1 cellular context compared by ENCODE assay signal in the genomic region with DNA sequence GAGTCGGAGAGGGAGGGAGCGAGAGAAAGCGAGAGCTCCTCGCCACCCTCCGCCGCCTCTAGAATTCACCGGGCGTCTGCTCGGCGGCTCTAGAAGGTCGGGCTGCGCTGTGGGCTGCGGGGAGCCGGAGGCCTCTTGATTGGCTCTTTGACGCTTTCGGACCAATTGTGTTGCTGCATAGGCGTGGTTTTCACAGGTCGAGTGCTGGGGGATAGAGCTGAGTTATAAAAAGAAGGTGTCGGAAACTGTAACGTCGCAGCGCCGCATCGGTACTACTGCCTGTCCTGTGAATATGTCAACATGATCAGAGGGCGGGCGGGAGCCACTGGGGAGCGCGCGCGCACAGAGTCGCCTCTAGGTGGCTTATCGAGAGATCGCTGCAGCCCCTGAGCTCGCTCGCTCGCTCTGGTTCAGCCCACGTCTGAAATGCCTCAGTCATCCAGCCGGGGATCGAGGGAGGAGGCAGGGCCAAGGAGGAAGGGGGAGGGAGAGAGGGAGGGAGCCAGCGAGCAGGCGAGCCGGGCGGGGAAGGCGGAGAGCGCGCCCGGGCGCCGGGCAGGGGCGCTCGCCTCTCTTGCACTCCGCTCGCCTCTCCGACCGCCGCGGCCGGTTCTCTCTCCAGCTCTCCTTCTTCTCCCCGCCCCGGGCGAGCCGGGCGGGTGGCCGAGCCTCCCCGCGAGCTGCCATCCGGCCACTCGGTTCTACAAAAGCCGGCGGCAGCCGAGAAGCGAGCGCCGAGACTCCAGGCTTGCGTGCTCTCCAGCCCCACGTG.
TF ChIP-seq lines count a peak whose summit lies in the region.

A gene (minus strand): TSS at position 78 of the 772 bp plus-strand sequence. CDS start 975 bp downstream, outside the sequence.

TF ChIP-seq in K562, 482 proteins besides CTCF, POLR2A, EP300 and RAD21 (continued from another document and continues in another):
- TF ChIP-seq JUND (IDR thresholded peaks at IDR 0.05; ENCODE audit: borderline replicate concordance, low read depth, low read length) (0 out of 2 replicates have a peak, but pooled peaks have one; percentile 5), JUND (tag; IDR thresholded peaks at IDR 0.05; ENCODE audit: borderline replicate concordance, low read depth, low read length) (no peak; the same call in 2 of the 3 replicates), FOXK2 (conservative IDR thresholded peaks at IDR 0.05 in 1 of 2, IDR thresholded peaks at IDR 0.05 in 1 of 2; ENCODE audit: low read depth in 2 of 2) (peak; percentile 85 to 90), TBP (optimal IDR thresholded peaks at IDR 0.05; ENCODE audit: low read depth, low read length) (peak; percentile 41), CTBP1 (IDR thresholded peaks at IDR 0.05; ENCODE audit: borderline replicate concordance) (peak; percentile 35; the same call in 1 of the 2 replicates), ZNF274 (IDR thresholded peaks at IDR 0.05; ENCODE audit: borderline replicate concordance, low read depth, low read length) (no peak), MAZ (CRISPR knock-in tag; conservative IDR thresholded peaks at IDR 0.05 in 1 of 2, IDR thresholded peaks at IDR 0.05 in 1 of 2) (peak; percentile 72 to 93), ATF1 (CRISPR knock-in tag; IDR thresholded peaks at IDR 0.05) (no peak), ATF1 (tag; IDR thresholded peaks at IDR 0.05) (0 out of 2 replicates have a peak, but pooled peaks have one; percentile 19), GABPB1 (CRISPR knock-in tag; IDR thresholded peaks at IDR 0.05) (no peak), DPF2 (IDR thresholded peaks at IDR 0.05) (no peak), MYC (IDR thresholded peaks at IDR 0.05; ENCODE audit: low read depth, low read length) (peak; percentile 49), MYC (CRISPR knock-in tag; IDR thresholded peaks at IDR 0.05; ENCODE audit: borderline replicate concordance, low read depth) (no peak), C11orf30 (IDR thresholded peaks at IDR 0.05; ENCODE audit: low read depth) (peak; percentile 40), RBFOX2 (IDR thresholded peaks at IDR 0.05; ENCODE audit: low read depth, low read length) (peak; percentile 63), SMAD2 (IDR thresholded peaks at IDR 0.05; ENCODE audit: low read depth, low read length) (no peak), CCNT2 (IDR thresholded peaks at IDR 0.05; ENCODE audit: borderline replicate concordance, extremely low read depth, insufficient read length, low read depth, low read length) (no peak), HNRNPLL (IDR thresholded peaks at IDR 0.05; ENCODE audit: low read depth, low read length, poor library complexity, severe bottlenecking) (peak; percentile 36), NFE2 (IDR thresholded peaks at IDR 0.05; ENCODE audit: low read depth) (peak; percentile 60), PTRF (tag; IDR thresholded peaks at IDR 0.05) (no peak), RNF2 (IDR thresholded peaks at IDR 0.05) (peak; percentile 17; the same call in 1 of the 2 replicates), TAF1 (IDR thresholded peaks at IDR 0.05; ENCODE audit: control insufficient read depth, extremely low read depth, insufficient read depth, low read length, severe bottlenecking) (peak; percentile 1), KDM1A (IDR thresholded peaks at IDR 0.05) (peak in 1 of 2 experiments; percentile 58; a peak in 1 of 4 replicates), NRF1 (conservative IDR thresholded peaks at IDR 0.05 in 1 of 2, IDR thresholded peaks at IDR 0.05 in 1 of 2) (peak; percentile 83 to 86), MCM5 (IDR thresholded peaks at IDR 0.05; ENCODE audit: low read depth) (no peak), POLR2G (IDR thresholded peaks at IDR 0.05; ENCODE audit: low read depth, low read length) (peak; percentile 73), NFXL1 (CRISPR knock-in tag; IDR thresholded peaks at IDR 0.05) (no peak), NCOA6 (IDR thresholded peaks at IDR 0.05) (no peak), ZNF586 (CRISPR knock-in tag; conservative IDR thresholded peaks at IDR 0.05) (no peak), CREM (IDR thresholded peaks at IDR 0.05; ENCODE audit: low read depth) (peak; percentile 50; the same call in 1 of the 2 replicates), ZNF444 (CRISPR knock-in tag; IDR thresholded peaks at IDR 0.05) (peak; percentile 78; the same call in 1 of the 2 replicates), NCOR1 (IDR thresholded peaks at IDR 0.05) (no peak), HMGN3 (IDR thresholded peaks at IDR 0.05; ENCODE audit: borderline replicate concordance, extremely low read depth, insufficient read length, low read depth, low read length) (peak; percentile 27), EP400 (IDR thresholded peaks at IDR 0.05) (peak; percentile 56; the same call in 1 of the 2 replicates), TEAD2 (tag; IDR thresholded peaks at IDR 0.05) (no peak), ZNF316 (IDR thresholded peaks at IDR 0.05) (peak; percentile 15; the same call in 1 of the 2 replicates), GTF2E2 (tag; IDR thresholded peaks at IDR 0.05) (no peak), L3MBTL2 (IDR thresholded peaks at IDR 0.05) (peak; percentile 37; the same call in 1 of the 2 replicates)
- TF ChIP-seq, protein P1, sequence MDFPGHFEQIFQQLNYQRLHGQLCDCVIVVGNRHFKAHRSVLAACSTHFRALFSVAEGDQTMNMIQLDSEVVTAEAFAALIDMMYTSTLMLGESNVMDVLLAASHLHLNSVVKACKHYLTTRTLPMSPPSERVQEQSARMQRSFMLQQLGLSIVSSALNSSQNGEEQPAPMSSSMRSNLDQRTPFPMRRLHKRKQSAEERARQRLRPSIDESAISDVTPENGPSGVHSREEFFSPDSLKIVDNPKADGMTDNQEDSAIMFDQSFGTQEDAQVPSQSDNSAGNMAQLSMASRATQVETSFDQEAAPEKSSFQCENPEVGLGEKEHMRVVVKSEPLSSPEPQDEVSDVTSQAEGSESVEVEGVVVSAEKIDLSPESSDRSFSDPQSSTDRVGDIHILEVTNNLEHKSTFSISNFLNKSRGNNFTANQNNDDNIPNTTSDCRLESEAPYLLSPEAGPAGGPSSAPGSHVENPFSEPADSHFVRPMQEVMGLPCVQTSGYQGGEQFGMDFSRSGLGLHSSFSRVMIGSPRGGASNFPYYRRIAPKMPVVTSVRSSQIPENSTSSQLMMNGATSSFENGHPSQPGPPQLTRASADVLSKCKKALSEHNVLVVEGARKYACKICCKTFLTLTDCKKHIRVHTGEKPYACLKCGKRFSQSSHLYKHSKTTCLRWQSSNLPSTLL (IDR thresholded peaks at IDR 0.05) = no peak
- TF ChIP-seq, protein P2, sequence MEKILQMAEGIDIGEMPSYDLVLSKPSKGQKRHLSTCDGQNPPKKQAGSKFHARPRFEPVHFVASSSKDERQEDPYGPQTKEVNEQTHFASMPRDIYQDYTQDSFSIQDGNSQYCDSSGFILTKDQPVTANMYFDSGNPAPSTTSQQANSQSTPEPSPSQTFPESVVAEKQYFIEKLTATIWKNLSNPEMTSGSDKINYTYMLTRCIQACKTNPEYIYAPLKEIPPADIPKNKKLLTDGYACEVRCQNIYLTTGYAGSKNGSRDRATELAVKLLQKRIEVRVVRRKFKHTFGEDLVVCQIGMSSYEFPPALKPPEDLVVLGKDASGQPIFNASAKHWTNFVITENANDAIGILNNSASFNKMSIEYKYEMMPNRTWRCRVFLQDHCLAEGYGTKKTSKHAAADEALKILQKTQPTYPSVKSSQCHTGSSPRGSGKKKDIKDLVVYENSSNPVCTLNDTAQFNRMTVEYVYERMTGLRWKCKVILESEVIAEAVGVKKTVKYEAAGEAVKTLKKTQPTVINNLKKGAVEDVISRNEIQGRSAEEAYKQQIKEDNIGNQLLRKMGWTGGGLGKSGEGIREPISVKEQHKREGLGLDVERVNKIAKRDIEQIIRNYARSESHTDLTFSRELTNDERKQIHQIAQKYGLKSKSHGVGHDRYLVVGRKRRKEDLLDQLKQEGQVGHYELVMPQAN (IDR thresholded peaks at IDR 0.05; ENCODE audit: borderline replicate concordance) = no peak
- TF ChIP-seq, protein P3, sequence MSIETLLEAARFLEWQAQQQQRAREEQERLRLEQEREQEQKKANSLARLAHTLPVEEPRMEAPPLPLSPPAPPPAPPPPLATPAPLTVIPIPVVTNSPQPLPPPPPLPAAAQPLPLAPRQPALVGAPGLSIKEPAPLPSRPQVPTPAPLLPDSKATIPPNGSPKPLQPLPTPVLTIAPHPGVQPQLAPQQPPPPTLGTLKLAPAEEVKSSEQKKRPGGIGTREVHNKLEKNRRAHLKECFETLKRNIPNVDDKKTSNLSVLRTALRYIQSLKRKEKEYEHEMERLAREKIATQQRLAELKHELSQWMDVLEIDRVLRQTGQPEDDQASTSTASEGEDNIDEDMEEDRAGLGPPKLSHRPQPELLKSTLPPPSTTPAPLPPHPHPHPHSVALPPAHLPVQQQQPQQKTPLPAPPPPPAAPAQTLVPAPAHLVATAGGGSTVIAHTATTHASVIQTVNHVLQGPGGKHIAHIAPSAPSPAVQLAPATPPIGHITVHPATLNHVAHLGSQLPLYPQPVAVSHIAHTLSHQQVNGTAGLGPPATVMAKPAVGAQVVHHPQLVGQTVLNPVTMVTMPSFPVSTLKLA (conservative IDR thresholded peaks at IDR 0.05) = peak in 1 of 2 experiments; percentile 60; a peak in 2 of 4 replicates
- TF ChIP-seq, protein P4, sequence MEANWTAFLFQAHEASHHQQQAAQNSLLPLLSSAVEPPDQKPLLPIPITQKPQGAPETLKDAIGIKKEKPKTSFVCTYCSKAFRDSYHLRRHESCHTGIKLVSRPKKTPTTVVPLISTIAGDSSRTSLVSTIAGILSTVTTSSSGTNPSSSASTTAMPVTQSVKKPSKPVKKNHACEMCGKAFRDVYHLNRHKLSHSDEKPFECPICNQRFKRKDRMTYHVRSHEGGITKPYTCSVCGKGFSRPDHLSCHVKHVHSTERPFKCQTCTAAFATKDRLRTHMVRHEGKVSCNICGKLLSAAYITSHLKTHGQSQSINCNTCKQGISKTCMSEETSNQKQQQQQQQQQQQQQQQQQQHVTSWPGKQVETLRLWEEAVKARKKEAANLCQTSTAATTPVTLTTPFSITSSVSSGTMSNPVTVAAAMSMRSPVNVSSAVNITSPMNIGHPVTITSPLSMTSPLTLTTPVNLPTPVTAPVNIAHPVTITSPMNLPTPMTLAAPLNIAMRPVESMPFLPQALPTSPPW (CRISPR knock-in tag; IDR thresholded peaks at IDR 0.05) = peak; percentile 87
- TF ChIP-seq, protein P5, sequence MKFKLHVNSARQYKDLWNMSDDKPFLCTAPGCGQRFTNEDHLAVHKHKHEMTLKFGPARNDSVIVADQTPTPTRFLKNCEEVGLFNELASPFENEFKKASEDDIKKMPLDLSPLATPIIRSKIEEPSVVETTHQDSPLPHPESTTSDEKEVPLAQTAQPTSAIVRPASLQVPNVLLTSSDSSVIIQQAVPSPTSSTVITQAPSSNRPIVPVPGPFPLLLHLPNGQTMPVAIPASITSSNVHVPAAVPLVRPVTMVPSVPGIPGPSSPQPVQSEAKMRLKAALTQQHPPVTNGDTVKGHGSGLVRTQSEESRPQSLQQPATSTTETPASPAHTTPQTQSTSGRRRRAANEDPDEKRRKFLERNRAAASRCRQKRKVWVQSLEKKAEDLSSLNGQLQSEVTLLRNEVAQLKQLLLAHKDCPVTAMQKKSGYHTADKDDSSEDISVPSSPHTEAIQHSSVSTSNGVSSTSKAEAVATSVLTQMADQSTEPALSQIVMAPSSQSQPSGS (CRISPR knock-in tag; IDR thresholded peaks at IDR 0.05) = no peak
- TF ChIP-seq, protein P6, sequence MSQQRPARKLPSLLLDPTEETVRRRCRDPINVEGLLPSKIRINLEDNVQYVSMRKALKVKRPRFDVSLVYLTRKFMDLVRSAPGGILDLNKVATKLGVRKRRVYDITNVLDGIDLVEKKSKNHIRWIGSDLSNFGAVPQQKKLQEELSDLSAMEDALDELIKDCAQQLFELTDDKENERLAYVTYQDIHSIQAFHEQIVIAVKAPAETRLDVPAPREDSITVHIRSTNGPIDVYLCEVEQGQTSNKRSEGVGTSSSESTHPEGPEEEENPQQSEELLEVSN (IDR thresholded peaks at IDR 0.05; ENCODE audit: borderline replicate concordance in 1 of 2, extremely low read depth in 1 of 2, insufficient read depth in 1 of 2, insufficient read length in 1 of 2, low read depth in 1 of 2, low read length in 1 of 2, poor library complexity in 1 of 2, severe bottlenecking in 1 of 2) = peak in 1 of 2 experiments; percentile 63
- TF ChIP-seq, protein P7, sequence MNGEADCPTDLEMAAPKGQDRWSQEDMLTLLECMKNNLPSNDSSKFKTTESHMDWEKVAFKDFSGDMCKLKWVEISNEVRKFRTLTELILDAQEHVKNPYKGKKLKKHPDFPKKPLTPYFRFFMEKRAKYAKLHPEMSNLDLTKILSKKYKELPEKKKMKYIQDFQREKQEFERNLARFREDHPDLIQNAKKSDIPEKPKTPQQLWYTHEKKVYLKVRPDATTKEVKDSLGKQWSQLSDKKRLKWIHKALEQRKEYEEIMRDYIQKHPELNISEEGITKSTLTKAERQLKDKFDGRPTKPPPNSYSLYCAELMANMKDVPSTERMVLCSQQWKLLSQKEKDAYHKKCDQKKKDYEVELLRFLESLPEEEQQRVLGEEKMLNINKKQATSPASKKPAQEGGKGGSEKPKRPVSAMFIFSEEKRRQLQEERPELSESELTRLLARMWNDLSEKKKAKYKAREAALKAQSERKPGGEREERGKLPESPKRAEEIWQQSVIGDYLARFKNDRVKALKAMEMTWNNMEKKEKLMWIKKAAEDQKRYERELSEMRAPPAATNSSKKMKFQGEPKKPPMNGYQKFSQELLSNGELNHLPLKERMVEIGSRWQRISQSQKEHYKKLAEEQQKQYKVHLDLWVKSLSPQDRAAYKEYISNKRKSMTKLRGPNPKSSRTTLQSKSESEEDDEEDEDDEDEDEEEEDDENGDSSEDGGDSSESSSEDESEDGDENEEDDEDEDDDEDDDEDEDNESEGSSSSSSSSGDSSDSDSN (IDR thresholded peaks at IDR 0.05; ENCODE audit: borderline replicate concordance in 1 of 2, low read depth in 2 of 2, low read length in 2 of 2) = peak; percentile 67 to 83; a peak in 2 of 4 replicates
